Comparison of ENCODE assay signal across 7 cellular contexts in genomic region chr6:31128093-31128676, GRCh38. TPM values are rescaled to one million over a fixed set of nuclear protein-coding genes. Genes with fewer than 3 reads are reported as not detected.
DNase-seq lines count a peak whose midpoint lies in the region; ATAC-seq and TF ChIP-seq lines count a peak whose summit lies in the region.

No MANE protein-coding gene starts in this region.

- TF ChIP-seq CTCF in GM12801 (IDR thresholded peaks at IDR 0.05; ENCODE audit: extremely low read depth, insufficient read length): peak; percentile 6

- peak; percentile 1 for DNase-seq in NCI-H1092 (lab: John Stamatoyannopoulos, UW)
- DNase-seq in central memory CD4-positive, alpha-beta T cell: peak; percentile 53
- peak; percentile 28 to 53 for DNase-seq in lung microvascular endothelial cell (ENCODE audit: low read depth in 2 of 2)
- peak; percentile 43 to 66 for DNase-seq in stimulated activated CD8-positive, alpha-beta memory T cell treated with anti-CD3 and anti-CD28 coated beads, Interleukin-2, amount 100 ng/mL, for 1 hour (ENCODE audit: low read depth in 2 of 2)
- no peak for DNase-seq in GF-D8 (lab: John Stamatoyannopoulos, UW)

- ATAC-seq in activated CD4-positive, CD25-positive, alpha-beta regulatory T cell treated with anti-CD3 and anti-CD28 coated beads, Interleukin-2, amount 50 U/mL, for 24 hours: peak; percentile 63 to 73

RNA-seq across cellular contexts. Expression of gene CDSN, which starts 7.9 kb away (rescaled TPM):
- under 0.01 TPM in 1 of 2 replicates, not detected in the other for total RNA-seq in lung microvascular endothelial cell

RNA-seq across cellular contexts. Expression of gene PSORS1C2, which starts 10.7 kb away (rescaled TPM):
- total RNA-seq in lung microvascular endothelial cell: not detected in 2 replicates

RNA-seq across cellular contexts. Expression of gene PSORS1C1, which starts 13.6 kb away (rescaled TPM):
- total RNA-seq in lung microvascular endothelial cell: 2.6 and 6.7 TPM in 2 replicates

RNA-seq across cellular contexts. Expression of gene C6orf15, which starts 15.8 kb away (rescaled TPM):
- not detected in 2 replicates for total RNA-seq in lung microvascular endothelial cell

RNA-seq across cellular contexts. Expression of gene CCHCR1, which starts 29.4 kb away (rescaled TPM):
- 7.7 and 8.7 TPM in 2 replicates for total RNA-seq in lung microvascular endothelial cell
